In genomic region chr11:65960824-65961266, GRCh38 we compare ENCODE assay signal across 6 cellular contexts. TPM values are rescaled to one million over a fixed set of nuclear protein-coding genes. Genes with fewer than 3 reads are reported as not detected.
A peak's percentile ranks its signal among the peaks of the same experiment; 100 is the strongest.
DNase-seq lines count a peak whose midpoint lies in the region; ATAC-seq and TF ChIP-seq lines count a peak whose summit lies in the region.

No MANE protein-coding gene starts in this region.

- ATAC-seq in heart right ventricle (peak in 4 of 8 donors; percentile 1 to 26 (median 6)), HG02610 (IDR thresholded peaks at IDR 0.05; ENCODE audit: unreplicated experiment) (no peak)

- intact Hi-C loops in heart right ventricle (cut with DNase I): loop anchor here in 7 of 10 donors (1.0 to 5.0 kb wide), 7 partner anchors 36 to 74 kb away; partner anchors contain the start of genes FIBP (in 6 of the 7), C11orf68 (in 5 of the 7), DRAP1 (in 5 of the 7) and BANF1 (in 3 of the 7)

- DNase-seq in activated CD4-positive, alpha-beta T cell treated with anti-CD3 and anti-CD28 coated beads, Interleukin-2, amount 10 ng/mL, durations not matched to agents 7 days and 5 days: no peak
- no peak for DNase-seq in activated CD4-positive, alpha-beta T cell treated with anti-CD3 and anti-CD28 coated beads for 1 hour
- DNase-seq in heart right ventricle (no peak), tibial nerve (ENCODE audit: low spot score in 2 of 2) (no peak)
- DNase-seq in stimulated activated CD4-positive, alpha-beta T cell treated with anti-CD3 and anti-CD28 coated beads, Interleukin-12 subunit alpha, Interleukin-12 subunit beta, amount 100 ng/mL, for 4 hours: no peak

- H3K9me3 Mint-ChIP-seq in activated CD4-positive, alpha-beta T cell treated with anti-CD3 and anti-CD28 coated beads, Interleukin-2, amount 10 ng/mL, durations not matched to agents 7 days and 5 days: no peaks in the 10 kb centered on the region

- H3K36me3 Mint-ChIP-seq in activated CD4-positive, alpha-beta T cell treated with anti-CD3 and anti-CD28 coated beads, Interleukin-2, amount 10 ng/mL, durations not matched to agents 7 days and 5 days (ENCODE audit: low read depth): peaks cover 25% of the 10 kb centered on the region

- peaks cover 0 to 1% (median 0%) of the 10 kb centered on the region in 7 donors for H3K27me3 ChIP-seq in heart right ventricle
- no peaks in the 10 kb centered on the region for H3K27me3 ChIP-seq in tibial nerve

- peak overlapping the region; percentile 80 to 100 (median 92) for H3K4me3 ChIP-seq in heart right ventricle
- peak overlapping the region; percentile 91 to 100 (median 96) for H3K4me3 ChIP-seq in tibial nerve

- TF ChIP-seq EP300 in tibial nerve (IDR thresholded peaks at IDR 0.05): no peak

- peaks cover 0 to 27% (median 18%) of the 10 kb centered on the region in 9 donors for H3K36me3 ChIP-seq in heart right ventricle
- H3K36me3 ChIP-seq in tibial nerve: peaks cover 0 to 22% (median 11%) of the 10 kb centered on the region in 3 donors

- H3K27ac ChIP-seq in heart right ventricle: peak overlapping the region; percentile 74 to 98 (median 92)
- H3K27ac ChIP-seq in tibial nerve: peak overlapping the region; percentile 76 to 96 (median 90)

- H3K4me3 Mint-ChIP-seq in activated CD4-positive, alpha-beta T cell treated with anti-CD3 and anti-CD28 coated beads, Interleukin-2, amount 10 ng/mL, durations not matched to agents 7 days and 5 days: peak overlapping the region; percentile 93

- H3K9me3 ChIP-seq in heart right ventricle (no peaks in the 10 kb centered on the region), tibial nerve (no peaks in the 10 kb centered on the region)

- no peak for TF ChIP-seq CTCF in heart right ventricle (IDR thresholded peaks at IDR 0.05)
- no peak for TF ChIP-seq CTCF in tibial nerve (IDR thresholded peaks at IDR 0.05)

- H3K4me1 Mint-ChIP-seq in activated CD4-positive, alpha-beta T cell treated with anti-CD3 and anti-CD28 coated beads, Interleukin-2, amount 10 ng/mL, durations not matched to agents 7 days and 5 days: peaks cover 56% of the 10 kb centered on the region

- no peak for TF ChIP-seq POLR2A in tibial nerve (IDR thresholded peaks at IDR 0.05)

- peak overlapping the region; percentile 96 for H3K27ac Mint-ChIP-seq in activated CD4-positive, alpha-beta T cell treated with anti-CD3 and anti-CD28 coated beads, Interleukin-2, amount 10 ng/mL, durations not matched to agents 7 days and 5 days

- no peaks in the 10 kb centered on the region for H3K27me3 Mint-ChIP-seq in activated CD4-positive, alpha-beta T cell treated with anti-CD3 and anti-CD28 coated beads, Interleukin-2, amount 10 ng/mL, durations not matched to agents 7 days and 5 days

- POLR2A ChIA-PET in activated CD4-positive, alpha-beta T cell treated with anti-CD3 and anti-CD28 coated beads, Interleukin-2, amount 10 ng/mL, durations not matched to agents 7 days and 5 days (lab: Charles Lee): no interaction called here

- H3K4me1 ChIP-seq in heart right ventricle (peaks cover 6 to 34% (median 27%) of the 10 kb centered on the region in 9 donors), tibial nerve (peaks cover 0 to 34% (median 21%) of the 10 kb centered on the region in 4 donors)

- 56% methylated on average over 16 of the region's 16 CpGs for WGBS in heart right ventricle, 2 donors
- WGBS in tibial nerve, 2 donors: 47 to 54% methylated on average over 16 of the region's 16 CpGs

- CTCF ChIA-PET in activated CD4-positive, alpha-beta T cell treated with anti-CD3 and anti-CD28 coated beads, Interleukin-2, amount 10 ng/mL, durations not matched to agents 7 days and 5 days (lab: Charles Lee): interaction anchor here (0.7 to 8.2 kb wide), 5 partner anchors 25 to 107 kb away, joined by 3 to 40 read pairs (median 4); partner anchors contain the start of genes CCDC85B, FIBP and MUS81

RNA-seq across cellular contexts. Expression of gene SART1, which starts 0.7 kb away (rescaled TPM):
- 10 to 100 TPM; 79.6 to 81.7 TPM for total RNA-seq in activated CD4-positive, alpha-beta T cell treated with anti-CD3 and anti-CD28 coated beads, Interleukin-2, amount 10 ng/mL, durations not matched to agents 7 days and 5 days
- total RNA-seq in heart right ventricle: 10 to 100 TPM; 26.2 to 40.1 (median 32.5) TPM
- polyA plus RNA-seq in heart right ventricle: 100 to 1,000 TPM in 1 of 2 donors, 10 to 100 TPM in 1; 52.0 to 160 TPM
- total RNA-seq in tibial nerve: 10 to 100 TPM; 49.6 to 73.7 (median 62.3) TPM

RNA-seq across cellular contexts. Expression of gene TSGA10IP, which starts 15.6 kb away (rescaled TPM):
- not detected for total RNA-seq in activated CD4-positive, alpha-beta T cell treated with anti-CD3 and anti-CD28 coated beads, Interleukin-2, amount 10 ng/mL, durations not matched to agents 7 days and 5 days
- not detected for total RNA-seq in heart right ventricle
- under 1 TPM in 1 of 2 donors, not detected in 1; 0.01 TPM for polyA plus RNA-seq in heart right ventricle
- not detected for total RNA-seq in tibial nerve

RNA-seq across cellular contexts. Expression of gene EIF1AD, which starts 41.1 kb away (rescaled TPM):
- total RNA-seq in activated CD4-positive, alpha-beta T cell treated with anti-CD3 and anti-CD28 coated beads, Interleukin-2, amount 10 ng/mL, durations not matched to agents 7 days and 5 days: 10 to 100 TPM; 50.4 to 54.4 TPM
- 10 to 100 TPM; 15.1 to 25.3 (median 19.7) TPM for total RNA-seq in heart right ventricle
- polyA plus RNA-seq in heart right ventricle: 10 to 100 TPM; 18.3 to 30.0 TPM
- 10 to 100 TPM; 27.0 to 40.6 (median 29.5) TPM for total RNA-seq in tibial nerve

RNA-seq across cellular contexts. Expression of gene BANF1, which starts 41.5 kb away (rescaled TPM):
- total RNA-seq in activated CD4-positive, alpha-beta T cell treated with anti-CD3 and anti-CD28 coated beads, Interleukin-2, amount 10 ng/mL, durations not matched to agents 7 days and 5 days: 100 to 1,000 TPM; 223 to 236 TPM
- total RNA-seq in heart right ventricle (100 to 1,000 TPM; 196 to 224 (median 212) TPM), tibial nerve (10 to 100 TPM; 23.9 to 68.9 (median 51.0) TPM)
- 100 to 1,000 TPM; 234 to 381 TPM for polyA plus RNA-seq in heart right ventricle

RNA-seq across cellular contexts. Expression of gene DRAP1, which starts 41.6 kb away (rescaled TPM):
- total RNA-seq in activated CD4-positive, alpha-beta T cell treated with anti-CD3 and anti-CD28 coated beads, Interleukin-2, amount 10 ng/mL, durations not matched to agents 7 days and 5 days: 100 to 1,000 TPM; 190 to 218 TPM
- total RNA-seq in heart right ventricle (100 to 1,000 TPM in 3 of 10 donors, 10 to 100 TPM in 7; 69.4 to 115 (median 93.8) TPM), tibial nerve (100 to 1,000 TPM in 2 of 4 donors, 10 to 100 TPM in 2; 64.5 to 134 (median 93.3) TPM)
- 100 to 1,000 TPM; 177 to 210 TPM for polyA plus RNA-seq in heart right ventricle
